Comparison of ENCODE assay signal across 1 cellular context in the genomic region with DNA sequence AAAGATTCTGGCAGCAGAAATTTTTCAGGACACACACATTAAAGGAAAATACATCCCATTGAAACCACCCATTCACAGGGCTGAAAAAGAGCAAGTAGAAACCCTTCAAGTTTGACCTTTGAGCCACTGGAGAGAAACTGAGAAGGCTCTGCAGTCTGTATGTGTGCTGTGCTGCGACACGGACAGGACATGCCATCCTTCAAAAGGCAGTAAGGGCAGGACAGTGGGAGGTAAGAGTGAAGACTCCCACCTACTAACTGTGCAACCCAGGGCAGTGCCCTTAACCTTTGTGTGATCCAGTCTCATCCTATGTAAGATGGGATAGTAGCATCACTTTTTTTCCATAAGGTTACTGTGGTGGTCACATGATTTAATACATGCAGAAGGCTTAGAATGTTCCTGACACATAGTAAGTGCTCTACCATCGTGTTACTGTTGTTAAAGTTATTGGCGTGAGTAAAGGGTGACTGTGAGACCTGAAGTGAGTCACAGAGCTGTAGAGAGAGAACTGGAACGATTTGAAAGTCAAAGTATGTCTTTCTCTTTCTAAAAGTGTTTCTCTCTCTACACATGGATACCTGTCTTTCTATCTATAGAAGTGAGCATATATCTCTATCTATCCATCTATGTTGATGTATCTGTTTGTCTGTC.
TF ChIP-seq lines count a peak whose summit lies in the region.

No MANE protein-coding gene starts in this region.

TF ChIP-seq in GM23338, 12 proteins besides CTCF, POLR2A, EP300 and RAD21 (continued from another document):
- TF ChIP-seq, protein P1, sequence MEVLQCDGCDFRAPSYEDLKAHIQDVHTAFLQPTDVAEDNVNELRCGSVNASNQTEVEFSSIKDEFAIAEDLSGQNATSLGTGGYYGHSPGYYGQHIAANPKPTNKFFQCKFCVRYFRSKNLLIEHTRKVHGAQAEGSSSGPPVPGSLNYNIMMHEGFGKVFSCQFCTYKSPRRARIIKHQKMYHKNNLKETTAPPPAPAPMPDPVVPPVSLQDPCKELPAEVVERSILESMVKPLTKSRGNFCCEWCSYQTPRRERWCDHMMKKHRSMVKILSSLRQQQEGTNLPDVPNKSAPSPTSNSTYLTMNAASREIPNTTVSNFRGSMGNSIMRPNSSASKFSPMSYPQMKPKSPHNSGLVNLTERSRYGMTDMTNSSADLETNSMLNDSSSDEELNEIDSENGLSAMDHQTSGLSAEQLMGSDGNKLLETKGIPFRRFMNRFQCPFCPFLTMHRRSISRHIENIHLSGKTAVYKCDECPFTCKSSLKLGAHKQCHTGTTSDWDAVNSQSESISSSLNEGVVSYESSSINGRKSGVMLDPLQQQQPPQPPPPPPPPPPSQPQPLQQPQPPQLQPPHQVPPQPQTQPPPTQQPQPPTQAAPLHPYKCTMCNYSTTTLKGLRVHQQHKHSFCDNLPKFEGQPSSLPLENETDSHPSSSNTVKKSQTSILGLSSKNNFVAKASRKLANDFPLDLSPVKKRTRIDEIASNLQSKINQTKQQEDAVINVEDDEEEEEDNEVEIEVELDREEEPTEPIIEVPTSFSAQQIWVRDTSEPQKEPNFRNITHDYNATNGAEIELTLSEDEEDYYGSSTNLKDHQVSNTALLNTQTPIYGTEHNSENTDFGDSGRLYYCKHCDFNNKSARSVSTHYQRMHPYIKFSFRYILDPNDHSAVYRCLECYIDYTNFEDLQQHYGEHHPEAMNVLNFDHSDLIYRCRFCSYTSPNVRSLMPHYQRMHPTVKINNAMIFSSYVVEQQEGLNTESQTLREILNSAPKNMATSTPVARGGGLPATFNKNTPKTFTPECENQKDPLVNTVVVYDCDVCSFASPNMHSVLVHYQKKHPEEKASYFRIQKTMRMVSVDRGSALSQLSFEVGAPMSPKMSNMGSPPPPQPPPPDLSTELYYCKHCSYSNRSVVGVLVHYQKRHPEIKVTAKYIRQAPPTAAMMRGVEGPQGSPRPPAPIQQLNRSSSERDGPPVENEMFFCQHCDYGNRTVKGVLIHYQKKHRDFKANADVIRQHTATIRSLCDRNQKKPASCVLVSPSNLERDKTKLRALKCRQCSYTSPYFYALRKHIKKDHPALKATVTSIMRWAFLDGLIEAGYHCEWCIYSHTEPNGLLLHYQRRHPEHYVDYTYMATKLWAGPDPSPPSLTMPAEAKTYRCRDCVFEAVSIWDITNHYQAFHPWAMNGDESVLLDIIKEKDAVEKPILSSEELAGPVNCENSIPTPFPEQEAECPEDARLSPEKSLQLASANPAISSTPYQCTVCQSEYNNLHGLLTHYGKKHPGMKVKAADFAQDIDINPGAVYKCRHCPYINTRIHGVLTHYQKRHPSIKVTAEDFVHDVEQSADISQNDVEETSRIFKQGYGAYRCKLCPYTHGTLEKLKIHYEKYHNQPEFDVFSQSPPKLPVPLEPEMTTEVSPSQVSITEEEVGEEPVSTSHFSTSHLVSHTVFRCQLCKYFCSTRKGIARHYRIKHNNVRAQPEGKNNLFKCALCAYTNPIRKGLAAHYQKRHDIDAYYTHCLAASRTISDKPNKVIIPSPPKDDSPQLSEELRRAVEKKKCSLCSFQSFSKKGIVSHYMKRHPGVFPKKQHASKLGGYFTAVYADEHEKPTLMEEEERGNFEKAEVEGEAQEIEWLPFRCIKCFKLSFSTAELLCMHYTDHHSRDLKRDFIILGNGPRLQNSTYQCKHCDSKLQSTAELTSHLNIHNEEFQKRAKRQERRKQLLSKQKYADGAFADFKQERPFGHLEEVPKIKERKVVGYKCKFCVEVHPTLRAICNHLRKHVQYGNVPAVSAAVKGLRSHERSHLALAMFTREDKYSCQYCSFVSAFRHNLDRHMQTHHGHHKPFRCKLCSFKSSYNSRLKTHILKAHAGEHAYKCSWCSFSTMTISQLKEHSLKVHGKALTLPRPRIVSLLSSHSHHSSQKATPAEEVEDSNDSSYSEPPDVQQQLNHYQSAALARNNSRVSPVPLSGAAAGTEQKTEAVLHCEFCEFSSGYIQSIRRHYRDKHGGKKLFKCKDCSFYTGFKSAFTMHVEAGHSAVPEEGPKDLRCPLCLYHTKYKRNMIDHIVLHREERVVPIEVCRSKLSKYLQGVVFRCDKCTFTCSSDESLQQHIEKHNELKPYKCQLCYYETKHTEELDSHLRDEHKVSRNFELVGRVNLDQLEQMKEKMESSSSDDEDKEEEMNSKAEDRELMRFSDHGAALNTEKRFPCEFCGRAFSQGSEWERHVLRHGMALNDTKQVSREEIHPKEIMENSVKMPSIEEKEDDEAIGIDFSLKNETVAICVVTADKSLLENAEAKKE (CRISPR knock-in tag; IDR thresholded peaks at IDR 0.05) = no peak
- no peak for TF ChIP-seq STAT1 (IDR thresholded peaks at IDR 0.05; ENCODE audit: unreplicated experiment)
- TF ChIP-seq CREB1 (CRISPR knock-in tag; IDR thresholded peaks at IDR 0.05; ENCODE audit: low read depth) = no peak
- TF ChIP-seq, protein P2, sequence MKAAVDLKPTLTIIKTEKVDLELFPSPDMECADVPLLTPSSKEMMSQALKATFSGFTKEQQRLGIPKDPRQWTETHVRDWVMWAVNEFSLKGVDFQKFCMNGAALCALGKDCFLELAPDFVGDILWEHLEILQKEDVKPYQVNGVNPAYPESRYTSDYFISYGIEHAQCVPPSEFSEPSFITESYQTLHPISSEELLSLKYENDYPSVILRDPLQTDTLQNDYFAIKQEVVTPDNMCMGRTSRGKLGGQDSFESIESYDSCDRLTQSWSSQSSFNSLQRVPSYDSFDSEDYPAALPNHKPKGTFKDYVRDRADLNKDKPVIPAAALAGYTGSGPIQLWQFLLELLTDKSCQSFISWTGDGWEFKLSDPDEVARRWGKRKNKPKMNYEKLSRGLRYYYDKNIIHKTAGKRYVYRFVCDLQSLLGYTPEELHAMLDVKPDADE (IDR thresholded peaks at IDR 0.05) = no peak
